8 cellular contexts compared by ENCODE assay signal in genomic region chr6:15245361-15246216, GRCh38. TPM values are rescaled to one million over a fixed set of nuclear protein-coding genes. Genes with fewer than 3 reads are reported as not detected.
DNase-seq lines count a peak whose midpoint lies in the region; ATAC-seq and TF ChIP-seq lines count a peak whose summit lies in the region.

Gene JARID2 (plus strand): TSS chr6:15246069. CDS start chr6:15246540, 471 bp downstream.

- H3K36me3 ChIP-seq in KMS-11 (ENCODE audit: insufficient read depth): no peaks in the 10 kb centered on the region
- H3K36me3 ChIP-seq in Panc1 (ENCODE audit: control insufficient read depth, insufficient read depth, low read length): peaks cover 6% of the 10 kb centered on the region; the same call in 1 of the 2 replicates
- no peaks in the 10 kb centered on the region for H3K36me3 ChIP-seq in esophagus (ENCODE audit: control insufficient read depth in 2 of 2, insufficient read depth in 2 of 2, low read length in 1 of 2)
- H3K36me3 ChIP-seq in muscle layer of colon (ENCODE audit: insufficient read depth, low read length): no peaks in the 10 kb centered on the region

- WGBS in esophagus, 2 donors: 0 to 1% methylated on average over 56 to 59 of the region's 59 CpGs

- no TSS peak for BruUV-seq in Panc1 (replicated peaks; lab: Mats Ljungman, UMichigan)

- peak within 1 kb of the TSS; percentile 70 for H3K4me2 ChIP-seq in KMS-11

- peaks cover 34% of the 10 kb centered on the region; the same call in 1 of the 2 replicates for H3K79me2 ChIP-seq in KMS-11 (ENCODE audit: insufficient read depth, low read depth)

- no peaks in the 10 kb centered on the region for H3K27me3 Mint-ChIP-seq in activated T-cell treated with anti-CD3 and anti-CD28 coated beads, Interleukin-2, amount 50 U/mL, for 4 hours (ENCODE audit: low read depth)

- CTCF ChIA-PET in Panc1 (lab: Charles Lee): no interaction called here

- H3K4me3 Mint-ChIP-seq in activated T-cell treated with anti-CD3 and anti-CD28 coated beads, Interleukin-2, amount 50 U/mL, for 4 hours: peak within 1 kb of the TSS; percentile 99

- peaks cover 22% of the 10 kb centered on the region for H3K4me1 Mint-ChIP-seq in activated T-cell treated with anti-CD3 and anti-CD28 coated beads, Interleukin-2, amount 50 U/mL, for 4 hours (ENCODE audit: low read depth)

- POLR2A ChIA-PET in Panc1 (lab: Charles Lee): no interaction called here

- H3K27me3 ChIP-seq in KMS-11 (ENCODE audit: insufficient read depth, low read depth) (no peaks in the 10 kb centered on the region), Panc1 (ENCODE audit: control insufficient read depth, insufficient read depth, low read length) (no peaks in the 10 kb centered on the region), esophagus (ENCODE audit: control insufficient read depth in 1 of 2, insufficient read depth in 2 of 2, low read length in 2 of 2) (no peaks in the 10 kb centered on the region), muscle layer of colon (ENCODE audit: control insufficient read depth in 1 of 2, insufficient read depth in 2 of 2, low read length in 2 of 2) (no peaks in the 10 kb centered on the region)

- DNase-seq in DMS79 (lab: John Stamatoyannopoulos, UW): peak; percentile 66
- DNase-seq in Panc1 (ENCODE audit: low read depth, low spot score): peak; percentile 83
- DNase-seq in activated T-cell treated with anti-CD3 and anti-CD28 coated beads, Interleukin-2, amount 50 U/mL, for 4 hours: peak; percentile 91
- peak; percentile 84 to 86 for DNase-seq in stimulated activated CD8-positive, alpha-beta memory T cell treated with anti-CD3 and anti-CD28 coated beads, Interleukin-7, amount 100 ng/mL, for 1 hour (ENCODE audit: low read depth in 2 of 2)

- in situ Hi-C loops in Panc1 (cut with HindIII; ENCODE audit: low pct_unique_long_range_greater_than_20kb, low sequenced_read_pairs): no loop called here

- H3K4me1 ChIP-seq in KMS-11 (ENCODE audit: low read depth, poor library complexity, severe bottlenecking) (peaks cover 11% of the 10 kb centered on the region), Panc1 (ENCODE audit: control insufficient read depth, insufficient read depth, low read length) (peaks cover 18% of the 10 kb centered on the region), esophagus (ENCODE audit: control insufficient read depth in 2 of 2, insufficient read depth in 2 of 2, low read length in 1 of 2) (no peaks in the 10 kb centered on the region), muscle layer of colon (ENCODE audit: insufficient read depth, low read length) (peaks cover 25% of the 10 kb centered on the region)

- peak within 1 kb of the TSS; percentile 86 for H2AFZ ChIP-seq in KMS-11 (ENCODE audit: low read depth)

- ATAC-seq in GM21737 (IDR thresholded peaks at IDR 0.05; ENCODE audit: unreplicated experiment) (peak; percentile 43), Panc1 (peak; percentile 85)
- peak; percentile 64 to 66 for ATAC-seq in activated T-cell treated with anti-CD3 and anti-CD28 coated beads, Interleukin-2, amount 50 U/mL, for 4 hours

- H3K36me3 Mint-ChIP-seq in activated T-cell treated with anti-CD3 and anti-CD28 coated beads, Interleukin-2, amount 50 U/mL, for 4 hours (ENCODE audit: insufficient read depth): peaks cover 6% of the 10 kb centered on the region

- no peaks in the 10 kb centered on the region for H4K20me1 ChIP-seq in KMS-11 (ENCODE audit: insufficient read depth)

- no peaks in the 10 kb centered on the region for H3K9me3 Mint-ChIP-seq in activated T-cell treated with anti-CD3 and anti-CD28 coated beads, Interleukin-2, amount 50 U/mL, for 4 hours

- H3K9me3 ChIP-seq in Panc1 (ENCODE audit: control insufficient read depth, insufficient read depth, low read depth, low read length) (no peaks in the 10 kb centered on the region), esophagus (ENCODE audit: control insufficient read depth in 2 of 2, insufficient read depth in 1 of 2, low read depth in 1 of 2, low read length in 1 of 2) (no peaks in the 10 kb centered on the region), muscle layer of colon (ENCODE audit: low read length) (no peaks in the 10 kb centered on the region)

- H3K27ac ChIP-seq in KMS-11 (peak within 1 kb of the TSS; percentile 75), Panc1 (ENCODE audit: low read length) (peak within 1 kb of the TSS; percentile 76), esophagus (ENCODE audit: low read depth in 2 of 2, low read length in 1 of 2) (peak within 1 kb of the TSS; percentile 95 to 98), muscle layer of colon (ENCODE audit: low read depth, low read length) (peak within 1 kb of the TSS; percentile 96)

- TF ChIP-seq CTCF in KMS-11 (conservative IDR thresholded peaks at IDR 0.05; ENCODE audit: low read depth, low read length) (no peak), Panc1 (IDR thresholded peaks at IDR 0.05) (no peak)

- intact Hi-C loops in Panc1 (cut with micrococcal nuclease; ENCODE audit: unreplicated experiment): loop anchor here (5.0 kb wide), 1 partner anchor 247 kb away; no protein-coding TSS in a partner anchor

- H3K4me3 ChIP-seq in KMS-11 (IDR thresholded peaks at IDR 0.05; ENCODE audit: insufficient read depth, low read depth, low read length) (no peak within 1 kb of the TSS), Panc1 (ENCODE audit: low read depth in 2 of 2, low read length in 2 of 2) (peak within 1 kb of the TSS; percentile 77 to 81), esophagus (ENCODE audit: low read depth in 1 of 2, low read length in 2 of 2) (peak within 1 kb of the TSS; percentile 67 to 83), muscle layer of colon (ENCODE audit: low read depth in 1 of 2, low read length in 2 of 2) (peak within 1 kb of the TSS; percentile 91 to 98)

- H3K9ac ChIP-seq in KMS-11: peak within 1 kb of the TSS; percentile 81
- peak within 1 kb of the TSS; percentile 92 for H3K9ac ChIP-seq in muscle layer of colon (ENCODE audit: low read length)

RNA-seq across cellular contexts. Expression of gene JARID2, which starts in this region (rescaled TPM):
- total RNA-seq in Panc1 (2021; ENCODE audit: unreplicated experiment): 6.0 TPM
- 5.1 TPM for polyA plus RNA-seq in Panc1 (2012; ENCODE audit: insufficient read length)
- 10 to 100 TPM; 32.6 to 43.6 (median 37.2) TPM for total RNA-seq in activated T-cell treated with anti-CD3 and anti-CD28 coated beads, Interleukin-2, amount 50 U/mL, for 4 hours
- 1 to 10 TPM; 7.9 to 8.3 TPM for polyA plus RNA-seq in esophagus
